Comparison of ENCODE assay signal across 14 cellular contexts in genomic region chr15:46714959-46715358, GRCh38.
"Had no signal": no experiment of that assay in that cellular context is flagged by ENCODE, and none has a peak within 500 bp of the region (broad histone marks: within the 10 kb centered on the region; RNA-seq: fewer than 3 reads in every experiment).

No MANE protein-coding gene starts in this region.

- H3K9me3 ChIP-seq: heart right ventricle, lower lobe of right lung, stomach, uterus had no signal

- H3K4me3 ChIP-seq: heart right ventricle, lower lobe of right lung, smooth muscle cell, stomach, uterus had no signal

- H3K27ac ChIP-seq: heart right ventricle, lower lobe of right lung, stomach, uterus, WERI-Rb-1 had no signal

- DNase-seq: activated CD4-positive, alpha-beta T cell treated with anti-CD3 and anti-CD28 coated beads, Interleukin-2, amount 10 ng/mL, durations not matched to agents 7 days and 5 days; activated CD4-positive, CD25-positive, alpha-beta regulatory T cell treated with anti-CD3 and anti-CD28 coated beads, Interleukin-2, amount 50 U/mL, for 72 hours; activated CD8-positive, alpha-beta T cell treated with anti-CD3 and anti-CD28 coated beads, Interleukin-2, amount 10 ng/mL, durations not matched to agents 7 days and 5 days; activated gamma-delta T cell; effector CD4-positive, alpha-beta T cell; heart right ventricle; lower lobe of right lung; naive B cell; stimulated activated CD4-positive, alpha-beta T cell treated with anti-CD3 and anti-CD28 coated beads, Interleukin-15, amount 100 ng/mL, for 24 hours; stomach; trophoblast cell; uterus; WERI-Rb-1 had no signal

- H3K4me1 ChIP-seq: heart right ventricle, lower lobe of right lung, stomach, uterus had no signal

- H3K36me3 ChIP-seq: heart right ventricle, lower lobe of right lung, stomach, uterus, WERI-Rb-1 had no signal

- H3K27me3 ChIP-seq: heart right ventricle, stomach, uterus had no signal

- H3K4me2 ChIP-seq: smooth muscle cell had no signal
